8 cellular contexts compared by ENCODE assay signal in the genomic region with DNA sequence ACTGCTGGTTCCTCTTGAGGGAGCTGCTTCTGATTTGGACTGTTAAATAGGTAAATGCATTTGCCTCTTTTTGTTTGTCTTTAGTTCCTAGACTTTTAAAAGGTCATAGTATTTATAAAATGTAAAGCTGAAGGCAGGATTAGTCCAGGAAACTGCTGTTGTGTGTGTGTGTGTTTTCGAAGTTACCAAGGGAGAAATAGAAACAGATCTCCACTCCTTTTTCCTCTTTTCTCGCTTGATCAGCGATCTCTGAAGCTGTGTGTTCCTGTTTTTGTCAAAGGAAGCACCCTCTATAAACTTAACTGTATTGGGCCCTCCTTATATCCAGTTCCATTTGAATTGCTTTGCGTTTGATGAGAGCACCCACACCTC. TPM values are rescaled to one million over a fixed set of nuclear protein-coding genes. Genes with fewer than 3 reads are reported as not detected.
A peak's percentile ranks its signal among the peaks of the same experiment; 100 is the strongest.
DNase-seq lines count a peak whose midpoint lies in the region; ATAC-seq and TF ChIP-seq lines count a peak whose summit lies in the region.

No MANE protein-coding gene starts in this region.

- no peak for TF ChIP-seq POLR2A in testis (IDR thresholded peaks at IDR 0.05)

- TF ChIP-seq CTCF in mammary epithelial cell (conservative IDR thresholded peaks at IDR 0.05 in 1 of 2, IDR thresholded peaks at IDR 0.05 in 1 of 2; ENCODE audit: extremely low read depth in 1 of 2, insufficient read depth in 1 of 2, low read depth in 1 of 2, low read length in 2 of 2), result no peak
- no peak for TF ChIP-seq CTCF in testis (IDR thresholded peaks at IDR 0.05)

- peak overlapping the region; percentile 94 for H2AFZ ChIP-seq in mammary epithelial cell (ENCODE audit: low read depth, low read length)

- peak; percentile 2 for ATAC-seq in left lobe of liver
- no peak for ATAC-seq in GM21619 (IDR thresholded peaks at IDR 0.05; ENCODE audit: unreplicated experiment)

- peak overlapping the region; percentile 78 for H3K27ac ChIP-seq in mammary epithelial cell (ENCODE audit: insufficient read depth, low read depth, low read length)
- H3K27ac ChIP-seq in testis, result peak overlapping the region; percentile 88 to 91

- DNase-seq in NOMO-1 (lab: John Stamatoyannopoulos, UW; ENCODE audit: unreplicated experiment in 2 of 2), result peak; percentile 58 to 81
- no peak for DNase-seq in mammary epithelial cell
- no peak for DNase-seq in left lobe of liver (ENCODE audit: low spot score)
- DNase-seq in testis, result no peak
- DNase-seq in H4 (ENCODE audit: low spot score), result no peak
- DNase-seq in NCI-H187 treated with DMSO at 0.1 percent for 48 hours (lab: John Stamatoyannopoulos, UW), result no peak

- intact Hi-C loops in mammary epithelial cell (cut with micrococcal nuclease) (loop anchor here (1.0 to 5.0 kb wide), 3 partner anchors 24 to 72 kb away; a partner anchor contains a TSS), testis (cut with DNase I; ENCODE audit: low total_unique reads) (no loop called here)

- BruUV-seq in mammary epithelial cell (replicated peaks; lab: Mats Ljungman, UMichigan), result TSS peak; percentile 25

- CTCF ChIA-PET in mammary epithelial cell (lab: Charles Lee; ENCODE audit: low non-redundant PET), result interaction anchor here (0.7 kb wide), 1 partner anchor 70 kb away, joined by 7 read pairs; no protein-coding TSS in a partner anchor

- 4% methylated on average over 4 of the region's 4 CpGs for WGBS in mammary epithelial cell (ENCODE audit: low coverage, missing lambda C conversion rate)
- WGBS in testis, 2 donors, result 1 to 2% methylated on average over 4 of the region's 4 CpGs

- peak overlapping the region; percentile 95 for H3K9ac ChIP-seq in mammary epithelial cell (ENCODE audit: insufficient read depth, low read length)

- H3K27me3 ChIP-seq in mammary epithelial cell (ENCODE audit: insufficient read depth, low read length), result no peaks in the 10 kb centered on the region
- H3K27me3 ChIP-seq in testis, result no peaks in the 10 kb centered on the region

- dilution Hi-C loops in mammary epithelial cell (cut with HindIII; ENCODE audit: low sequenced_read_pairs), result no loop called here

- H3K36me3 ChIP-seq in mammary epithelial cell (ENCODE audit: insufficient read depth, low read length) (peaks cover under 1% of the 10 kb centered on the region), testis (ENCODE audit: low read depth, missing control alignments) (no peaks in the 10 kb centered on the region)

- peak overlapping the region; percentile 81 for H3K4me3 ChIP-seq in GM08714 (ENCODE audit: low read length)
- H3K4me3 ChIP-seq in mammary epithelial cell (replicated peaks in 1 of 3; ENCODE audit: insufficient read depth in 1 of 3, low read depth in 2 of 3, low read length in 3 of 3), result peak overlapping the region; percentile 90 to 98 (median 96)
- peak overlapping the region; percentile 98 to 100 for H3K4me3 ChIP-seq in testis

- in situ Hi-C loops in mammary epithelial cell (cut with MboI; ENCODE audit: low sequenced_read_pairs in 2 of 2), result no loop called here

- H3K4me1 ChIP-seq in mammary epithelial cell (ENCODE audit: insufficient read depth, low read length) (peaks cover 10% of the 10 kb centered on the region), testis (peaks cover 4% of the 10 kb centered on the region)

- peak overlapping the region; percentile 81 for H3K4me2 ChIP-seq in mammary epithelial cell (ENCODE audit: insufficient read depth, low read depth, low read length)

- H3K9me3 ChIP-seq in mammary epithelial cell (replicated peaks; ENCODE audit: insufficient read depth, low read length) (no peaks in the 10 kb centered on the region), testis (no peaks in the 10 kb centered on the region)

- H4K20me1 ChIP-seq in mammary epithelial cell (ENCODE audit: insufficient read depth, low read length), result no peaks in the 10 kb centered on the region

- peaks cover 56% of the 10 kb centered on the region for H3K79me2 ChIP-seq in mammary epithelial cell (ENCODE audit: insufficient read depth, low read length)

RNA-seq across cellular contexts. Expression of a gene that starts 0.8 kb away (rescaled TPM):
- 10 to 100 TPM; 42.0 to 64.9 TPM for total RNA-seq in mammary epithelial cell
- polyA plus RNA-seq in mammary epithelial cell, result 32.7 TPM
- 24.5 TPM for polyA minus RNA-seq in mammary epithelial cell
- 25.9 TPM for total RNA-seq in left lobe of liver
- 10 to 100 TPM; 48.4 to 59.5 TPM for total RNA-seq in testis
- 38.5 TPM for polyA plus RNA-seq in testis (ENCODE audit: insufficient read depth, low read depth, low replicate concordance)
- total RNA-seq in H4 (2014; rRNA removed; shearing (Covaris generic)), result 70.5 and 75.1 TPM in 2 replicates

Comparison
In these comparisons a context has a peak if more than half of its experiments do, and no peak if none do; other contexts are left out.
1. DNase-seq: peak in NOMO-1 (2 of 2); none in mammary epithelial cell (single experiment), left lobe of liver (single experiment), testis (single experiment), H4 (single experiment) and NCI-H187 treated with DMSO at 0.1 percent for 48 hours (single experiment).
2. Peak in every context shown above with its lines, with median percentiles within 50 percentile points of each other: H3K4me3 ChIP-seq.